Comparison of ENCODE assay signal across 32 cellular contexts in the genomic region with DNA sequence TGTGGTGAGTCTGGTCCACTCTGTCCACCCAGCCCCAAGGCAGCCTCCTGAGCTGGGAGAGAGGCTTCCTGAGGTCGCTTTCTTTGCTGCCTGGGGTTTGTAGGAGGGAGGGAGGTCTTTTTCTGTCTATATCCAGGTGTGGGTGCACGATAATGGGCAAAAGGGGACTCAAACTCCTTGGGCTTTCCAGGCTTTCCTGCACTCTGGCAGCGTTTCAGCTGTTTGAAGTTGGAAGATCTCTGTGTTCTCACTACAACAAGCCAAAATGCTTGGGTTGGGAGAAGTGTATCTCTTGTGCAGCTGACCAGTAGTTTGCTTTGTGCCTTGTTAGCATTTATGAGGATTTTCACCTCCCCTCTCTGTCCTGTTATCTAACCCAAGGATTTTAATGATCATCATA.
"Had no signal": no experiment of that assay in that cellular context is flagged by ENCODE, and none has a peak within 500 bp of the region (broad histone marks: within the 10 kb centered on the region; RNA-seq: fewer than 3 reads in every experiment).

No MANE protein-coding gene starts in this region.

- H3K4me3 Mint-ChIP-seq: activated B cell treated with CpG ODN at 0.5 μM for 24 hours; activated CD4-positive, alpha-beta memory T cell treated with anti-CD3 and anti-CD28 coated beads for 36 hours; activated naive CD4-positive, alpha-beta T cell treated with anti-CD3 and anti-CD28 coated beads, Interleukin-2, amount 10 ng/mL, durations not matched to agents 7 days and 5 days; activated naive CD8-positive, alpha-beta T cell; activated naive CD8-positive, alpha-beta T cell treated with anti-CD3 and anti-CD28 coated beads, Interleukin-2, amount 50 U/mL, for 24 hours; T-helper 1 cell treated with Interleukin-12 subunit alpha and Interleukin-12 subunit beta and Interleukin-4 antibody, amounts not matched to agents 30 μg/mL and 1 μg/mL, for 36 hours; T-helper 2 cell treated with Interferon-gamma antibody and Interleukin-4, amounts not matched to agents 5 μg/mL and 100 μg/mL, for 36 hours had no signal

- H3K4me2 ChIP-seq: SK-N-SH had no signal

- H3K36me3 ChIP-seq: brain microvascular endothelial cell, SJSA1 had no signal

- H3K36me3 Mint-ChIP-seq: activated CD4-positive, alpha-beta memory T cell treated with anti-CD3 and anti-CD28 coated beads for 36 hours; activated naive CD4-positive, alpha-beta T cell treated with anti-CD3 and anti-CD28 coated beads, Interleukin-2, amount 10 ng/mL, durations not matched to agents 7 days and 5 days; activated naive CD8-positive, alpha-beta T cell had no signal

- H3K9me3 ChIP-seq: SJSA1, SK-N-SH had no signal

- DNase-seq: activated B cell treated with CpG ODN at 0.5 μM for 24 hours; activated CD4-positive, alpha-beta memory T cell treated with anti-CD3 and anti-CD28 coated beads for 36 hours; activated CD4-positive, alpha-beta T cell treated with anti-CD3 and anti-CD28 coated beads for 4 hours; activated CD4-positive, alpha-beta T cell treated with anti-CD3 and anti-CD28 coated beads, Interleukin-2, amount 50 U/mL, for 1 hour; activated CD4-positive, CD25-positive, alpha-beta regulatory T cell treated with anti-CD3 and anti-CD28 coated beads, Interleukin-2, amount 50 U/mL, for 72 hours; activated CD8-positive, alpha-beta memory T cell treated with anti-CD3 and anti-CD28 coated beads, Interleukin-2, amount 50 U/mL, for 4 hours; activated effector memory CD4-positive, alpha-beta T cell treated with Interleukin-2 at 50 U/mL for 16 hours; activated naive CD4-positive, alpha-beta T cell treated with anti-CD3 and anti-CD28 coated beads, Interleukin-2, amount 10 ng/mL, durations not matched to agents 7 days and 5 days; activated naive CD8-positive, alpha-beta T cell treated with anti-CD3 and anti-CD28 coated beads, Interleukin-2, amount 50 U/mL, for 24 hours; activated T-cell treated with anti-CD3 and anti-CD28 coated beads for 4 hours; activated T-cell treated with anti-CD3 and anti-CD28 coated beads, Interleukin-2, amount 50 U/mL, for 48 hours; amniotic stem cell; aorta; brain microvascular endothelial cell; central memory CD4-positive, alpha-beta T cell; Kasumi-1; KG1; MM.1S; MV-4-11; NCI-H1092; NCI-H1436 treated with DMSO at 0.1 percent for 48 hours; NCI-H1694 treated with DMSO at 0.1 percent for 48 hours; NCI-H2029; NCI-H345; NCI-H524 treated with DMSO at 0.1 percent for 48 hours; RPMI8226; SHP77 treated with DMSO at 0.1 percent for 48 hours; SK-N-SH had no signal

- H3K4me3 ChIP-seq: SJSA1 had no signal

- H3K9ac ChIP-seq: SK-N-SH had no signal

- H3K27me3 Mint-ChIP-seq: activated B cell treated with CpG ODN at 0.5 μM for 24 hours; activated naive CD4-positive, alpha-beta T cell treated with anti-CD3 and anti-CD28 coated beads, Interleukin-2, amount 10 ng/mL, durations not matched to agents 7 days and 5 days; activated naive CD8-positive, alpha-beta T cell treated with anti-CD3 and anti-CD28 coated beads, Interleukin-2, amount 50 U/mL, for 24 hours had no signal

- H3K27ac ChIP-seq: brain microvascular endothelial cell, SJSA1 had no signal

- H3K27me3 ChIP-seq: brain microvascular endothelial cell, SJSA1 had no signal

- H3K27ac Mint-ChIP-seq: activated B cell treated with CpG ODN at 0.5 μM for 24 hours; activated CD4-positive, alpha-beta memory T cell treated with anti-CD3 and anti-CD28 coated beads for 36 hours; activated naive CD4-positive, alpha-beta T cell treated with anti-CD3 and anti-CD28 coated beads, Interleukin-2, amount 10 ng/mL, durations not matched to agents 7 days and 5 days; activated naive CD8-positive, alpha-beta T cell; activated naive CD8-positive, alpha-beta T cell treated with anti-CD3 and anti-CD28 coated beads, Interleukin-2, amount 50 U/mL, for 24 hours; T-helper 1 cell treated with Interleukin-12 subunit alpha and Interleukin-12 subunit beta and Interleukin-4 antibody, amounts not matched to agents 30 μg/mL and 1 μg/mL, for 36 hours; T-helper 2 cell treated with Interferon-gamma antibody and Interleukin-4, amounts not matched to agents 5 μg/mL and 100 μg/mL, for 36 hours had no signal

- H3K9me3 Mint-ChIP-seq: activated B cell treated with CpG ODN at 0.5 μM for 24 hours; activated CD4-positive, alpha-beta memory T cell treated with anti-CD3 and anti-CD28 coated beads for 36 hours; activated naive CD4-positive, alpha-beta T cell treated with anti-CD3 and anti-CD28 coated beads, Interleukin-2, amount 10 ng/mL, durations not matched to agents 7 days and 5 days; activated naive CD8-positive, alpha-beta T cell treated with anti-CD3 and anti-CD28 coated beads, Interleukin-2, amount 50 U/mL, for 24 hours; T-helper 1 cell treated with Interleukin-12 subunit alpha and Interleukin-12 subunit beta and Interleukin-4 antibody, amounts not matched to agents 30 μg/mL and 1 μg/mL, for 36 hours; T-helper 2 cell treated with Interferon-gamma antibody and Interleukin-4, amounts not matched to agents 5 μg/mL and 100 μg/mL, for 36 hours had no signal

- H3K4me1 Mint-ChIP-seq: activated B cell treated with CpG ODN at 0.5 μM for 24 hours had no signal
